In genomic region chr6:155106456-155107107, GRCh38 we compare ENCODE assay signal across 14 cellular contexts.
DNase-seq lines count a peak whose midpoint lies in the region; ATAC-seq and TF ChIP-seq lines count a peak whose summit lies in the region.
"Had no signal": no experiment of that assay in that cellular context is flagged by ENCODE, and none has a peak within 500 bp of the region (broad histone marks: within the 10 kb centered on the region; RNA-seq: fewer than 3 reads in every experiment).

No MANE protein-coding gene starts in this region.

- H3K14ac ChIP-seq in IMR-90 (replicated peaks; ENCODE audit: low read depth, low read length), result no peak overlapping the region; the same call in 1 of the 2 replicates

- H3K36me3 Mint-ChIP-seq in immature natural killer cell, result no peaks in the 10 kb centered on the region

- CTCF ChIA-PET in IMR-90 (lab: Yijun Ruan, JAX), result no interaction called here

- H3K4me1 ChIP-seq in IMR-90 (ENCODE audit: control insufficient read depth, insufficient read depth, low read length), result peaks cover 4% of the 10 kb centered on the region
- no peaks in the 10 kb centered on the region for H3K4me1 ChIP-seq in BE2C

- H4K8ac ChIP-seq in IMR-90 (ENCODE audit: low read depth in 2 of 2, low read length in 2 of 2), result no peak overlapping the region

- DNase-seq in AG09309 (ENCODE audit: low read depth), result no peak
- no peak for DNase-seq in IMR-90
- peak; percentile 56 for DNase-seq in amniotic epithelial cell (ENCODE audit: low read depth)
- DNase-seq in iris pigment epithelial cell (ENCODE audit: low read depth), result peak; percentile 39
- DNase-seq in left colon, result no peak
- DNase-seq in immature natural killer cell, result no peak
- no peak for DNase-seq in BE2C
- DNase-seq: AML-193; NCI-H1092; NCI-H446 treated with DMSO at 0.1 percent for 48 hours; stimulated activated CD4-positive, alpha-beta T cell treated with anti-CD3 and anti-CD28 coated beads, Interleukin-2, amount 100 ng/mL, for 24 hours had no signal

- H3K27me3 ChIP-seq in IMR-90 (ENCODE audit: control insufficient read depth, insufficient read depth, low read length) (no peaks in the 10 kb centered on the region; the same call in 1 of the 2 replicates), BE2C (no peaks in the 10 kb centered on the region)

- H3K79me1 ChIP-seq in IMR-90 (ENCODE audit: low read depth in 1 of 2, low read length in 2 of 2), result no peaks in the 10 kb centered on the region

- H2AFZ ChIP-seq in IMR-90 (replicated peaks; ENCODE audit: low read length, poor library complexity), result no peak overlapping the region

- no peak overlapping the region for H4K91ac ChIP-seq in IMR-90 (ENCODE audit: insufficient read depth, low read depth, low read length)

- H2BK120ac ChIP-seq in IMR-90 (ENCODE audit: low read depth, low read length), result peak overlapping the region; percentile 9; the same call in 1 of the 2 replicates

- H3K56ac ChIP-seq in IMR-90 (ENCODE audit: extremely low read depth, insufficient read depth, low read length), result no peak overlapping the region

- H2BK5ac ChIP-seq in IMR-90 (ENCODE audit: low read depth, low read length, poor library complexity, severe bottlenecking), result no peak overlapping the region

- H3K4me3 Mint-ChIP-seq in immature natural killer cell, result no peak overlapping the region

- no peak overlapping the region for H3K18ac ChIP-seq in IMR-90 (ENCODE audit: low read depth, low read length)

- 84% methylated on average over 4 of the region's 8 CpGs; no CpG with 5 or more reads in 1 of the 2 experiments for WGBS in IMR-90 (ENCODE audit: extremely low coverage in 2 of 2, insufficient read length in 1 of 2), 2 experiments

- POLR2A ChIA-PET in IMR-90 (lab: Charles Lee; ENCODE audit: unreplicated experiment), result no interaction called here

- dilution Hi-C loops in IMR-90 (cut with HindIII; ENCODE audit: low sequenced_read_pairs, unreplicated experiment), result no loop called here

- no peak overlapping the region for H3K27ac ChIP-seq in IMR-90 (ENCODE audit: insufficient read depth, low read length)

- H3K23ac ChIP-seq in IMR-90 (ENCODE audit: low read depth, low read length), result no peak overlapping the region

- H3K4ac ChIP-seq in IMR-90 (ENCODE audit: low read depth, low read length), result 0 out of 2 replicates have a peak overlapping the region, but pooled peaks have one; percentile 21

- H3K4me3 ChIP-seq in AG09309 (ENCODE audit: control insufficient read depth, low read depth, low read length) (peak overlapping the region; percentile 5; the same call in 1 of the 2 replicates), IMR-90 (ENCODE audit: insufficient read depth, low read depth, low read length) (no peak overlapping the region), BE2C (ENCODE audit: low read depth, low read length) (no peak overlapping the region)

- H4K5ac ChIP-seq in IMR-90 (ENCODE audit: low read depth, low read length), result no peak overlapping the region

- ATAC-seq in IMR-90 (ENCODE audit: low read depth) (no peak; the same call in 1 of the 2 replicates), left colon (no peak), GM21723 (IDR thresholded peaks at IDR 0.05; ENCODE audit: unreplicated experiment) (no peak)
- ATAC-seq: HepG2 had no signal

- intact Hi-C loops in IMR-90 (cut with micrococcal nuclease) (no loop called here), left colon (cut with DNase I, micrococcal nuclease) (no loop called here)

- BruUV-seq in IMR-90 (replicated peaks; lab: Mats Ljungman, UMichigan), result no TSS peak

- no peaks in the 10 kb centered on the region for H3K9me3 Mint-ChIP-seq in immature natural killer cell

- H3K4me2 ChIP-seq in IMR-90 (ENCODE audit: low read depth, low read length), result no peak overlapping the region

- H3K27ac Mint-ChIP-seq in immature natural killer cell, result no peak overlapping the region
- H3K27ac Mint-ChIP-seq: progenitor cell of endocrine pancreas had no signal

- H4K20me1 ChIP-seq in IMR-90 (ENCODE audit: insufficient read depth, low read length), result no peaks in the 10 kb centered on the region

- H3K4me1 Mint-ChIP-seq in immature natural killer cell, result peaks cover 3 to 11% of the 10 kb centered on the region in 2 donors

- H3K27me3 Mint-ChIP-seq in immature natural killer cell (ENCODE audit: low read depth in 3 of 3), result peaks cover 3 to 6% (median 6%) of the 10 kb centered on the region in 3 donors

- TF ChIP-seq RAD21 in IMR-90 (IDR thresholded peaks at IDR 0.05; ENCODE audit: low read length), result no peak

- no peak overlapping the region for H2BK20ac ChIP-seq in IMR-90 (ENCODE audit: low read depth, low read length)

- TF ChIP-seq CTCF in AG09309 (IDR thresholded peaks at IDR 0.05; ENCODE audit: control insufficient read depth, insufficient read depth, low read depth, low read length, missing control alignments), result no peak
- TF ChIP-seq CTCF in IMR-90 (conservative IDR thresholded peaks at IDR 0.05; ENCODE audit: low read depth, low read length), result no peak
- TF ChIP-seq CTCF in BE2C (IDR thresholded peaks at IDR 0.05; ENCODE audit: low read depth, low read length), result no peak

- H2AK9ac ChIP-seq in IMR-90 (replicated peaks; ENCODE audit: low read depth, low read length, poor library complexity), result no peak overlapping the region

- H3K36me3 ChIP-seq in IMR-90 (ENCODE audit: control insufficient read depth, insufficient read depth, low read length), result no peaks in the 10 kb centered on the region
- no peaks in the 10 kb centered on the region for H3K36me3 ChIP-seq in BE2C

- H3K9me3 ChIP-seq in IMR-90 (ENCODE audit: control insufficient read depth, insufficient read depth, low read length), result no peaks in the 10 kb centered on the region
- H3K9me3 ChIP-seq in BE2C, result no peaks in the 10 kb centered on the region

- H3K9me1 ChIP-seq in IMR-90 (ENCODE audit: insufficient read depth, low read length), result no peaks in the 10 kb centered on the region

- no peak for TF ChIP-seq POLR2A in IMR-90 (IDR thresholded peaks at IDR 0.05; ENCODE audit: low read depth, low read length)

- no peak overlapping the region for H2BK15ac ChIP-seq in IMR-90 (ENCODE audit: low read depth, low read length)

- H2AK5ac ChIP-seq in IMR-90 (ENCODE audit: low read depth, low read length), result no peak overlapping the region

- no peak overlapping the region for H3K9ac ChIP-seq in IMR-90 (ENCODE audit: low read depth, low read length)

- in situ Hi-C loops in IMR-90 (cut with MboI; ENCODE audit: low sequenced_read_pairs), result no loop called here

TF ChIP-seq in IMR-90, 13 proteins besides CTCF, POLR2A, EP300 and RAD21:
- no peak for TF ChIP-seq FOS (IDR thresholded peaks at IDR 0.05; ENCODE audit: low read depth, low read length)
- no peak for TF ChIP-seq MAFK (IDR thresholded peaks at IDR 0.05; ENCODE audit: low read depth, low read length)
- no peak for TF ChIP-seq CEBPB (IDR thresholded peaks at IDR 0.05; ENCODE audit: low read depth, low read length)
- no peak for TF ChIP-seq RFX5 (IDR thresholded peaks at IDR 0.05; ENCODE audit: low read depth, low read length)
- TF ChIP-seq BHLHE40 (IDR thresholded peaks at IDR 0.05; ENCODE audit: low read depth, low read length), result no peak
- TF ChIP-seq CHD1 (IDR thresholded peaks at IDR 0.05; ENCODE audit: low read depth, low read length), result no peak
- no peak for TF ChIP-seq SMC3 (IDR thresholded peaks at IDR 0.05; ENCODE audit: low read depth, low read length)
- no peak for TF ChIP-seq NFE2L2 (IDR thresholded peaks at IDR 0.05; ENCODE audit: low read depth, low read length)
- TF ChIP-seq MAZ (IDR thresholded peaks at IDR 0.05; ENCODE audit: borderline replicate concordance, low read depth, low read length), result no peak
- TF ChIP-seq, protein P1, sequence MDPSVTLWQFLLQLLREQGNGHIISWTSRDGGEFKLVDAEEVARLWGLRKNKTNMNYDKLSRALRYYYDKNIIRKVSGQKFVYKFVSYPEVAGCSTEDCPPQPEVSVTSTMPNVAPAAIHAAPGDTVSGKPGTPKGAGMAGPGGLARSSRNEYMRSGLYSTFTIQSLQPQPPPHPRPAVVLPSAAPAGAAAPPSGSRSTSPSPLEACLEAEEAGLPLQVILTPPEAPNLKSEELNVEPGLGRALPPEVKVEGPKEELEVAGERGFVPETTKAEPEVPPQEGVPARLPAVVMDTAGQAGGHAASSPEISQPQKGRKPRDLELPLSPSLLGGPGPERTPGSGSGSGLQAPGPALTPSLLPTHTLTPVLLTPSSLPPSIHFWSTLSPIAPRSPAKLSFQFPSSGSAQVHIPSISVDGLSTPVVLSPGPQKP (IDR thresholded peaks at IDR 0.05; ENCODE audit: borderline replicate concordance, low read depth, low read length), result no peak
- no peak for TF ChIP-seq RCOR1 (IDR thresholded peaks at IDR 0.05; ENCODE audit: insufficient replicate concordance, low read length)
- TF ChIP-seq, protein P2, sequence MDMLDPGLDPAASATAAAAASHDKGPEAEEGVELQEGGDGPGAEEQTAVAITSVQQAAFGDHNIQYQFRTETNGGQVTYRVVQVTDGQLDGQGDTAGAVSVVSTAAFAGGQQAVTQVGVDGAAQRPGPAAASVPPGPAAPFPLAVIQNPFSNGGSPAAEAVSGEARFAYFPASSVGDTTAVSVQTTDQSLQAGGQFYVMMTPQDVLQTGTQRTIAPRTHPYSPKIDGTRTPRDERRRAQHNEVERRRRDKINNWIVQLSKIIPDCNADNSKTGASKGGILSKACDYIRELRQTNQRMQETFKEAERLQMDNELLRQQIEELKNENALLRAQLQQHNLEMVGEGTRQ (IDR thresholded peaks at IDR 0.05; ENCODE audit: low read depth, low read length), result no peak
- TF ChIP-seq MXI1 (IDR thresholded peaks at IDR 0.05; ENCODE audit: borderline replicate concordance, low read depth, low read length), result no peak

Comparison
In these comparisons a context has a peak if more than half of its experiments do, and no peak if none do; other contexts are left out.
1. DNase-seq: peak in amniotic epithelial cell (single experiment) and iris pigment epithelial cell (single experiment); none in AG09309 (single experiment), IMR-90 (single experiment), left colon (0 of 2), immature natural killer cell (0 of 3) and BE2C (single experiment).